Comparison of ENCODE assay signal across 8 cellular contexts in genomic region chr3:186570941-186571643, GRCh38. TPM values are rescaled to one million over a fixed set of nuclear protein-coding genes. Genes with fewer than 3 reads are reported as not detected.
DNase-seq lines count a peak whose midpoint lies in the region; ATAC-seq lines count a peak whose summit lies in the region.

No MANE protein-coding gene starts in this region.

- H3K27ac ChIP-seq in subcutaneous abdominal adipose tissue (ENCODE audit: low read depth, low read length) = peak overlapping the region; percentile 86

- peaks cover 9 to 18% (median 11%) of the 10 kb centered on the region in 5 donors for H3K36me3 ChIP-seq in subcutaneous abdominal adipose tissue (ENCODE audit: control insufficient read depth in 5 of 5, insufficient read depth in 5 of 5, low read length in 5 of 5)

- peak overlapping the region; percentile 82 to 97 (median 89) for H3K4me3 ChIP-seq in subcutaneous abdominal adipose tissue (ENCODE audit: low read depth in 1 of 5, low read length in 5 of 5)

- DNase-seq in T-helper 1 cell (no peak), immature natural killer cell (no peak), HCEC 1CT (no peak)
- no peak for DNase-seq in effector CD4-positive, alpha-beta T cell

- H3K4me1 ChIP-seq in subcutaneous abdominal adipose tissue (ENCODE audit: control insufficient read depth in 5 of 5, insufficient read depth in 5 of 5, low read length in 5 of 5) = peaks cover 7 to 33% (median 32%) of the 10 kb centered on the region in 5 donors

- peaks cover 51% of the 10 kb centered on the region for H3K4me1 Mint-ChIP-seq in T-helper 1 cell treated with Interleukin-12 subunit alpha and Interleukin-12 subunit beta and Interleukin-4 antibody, amounts not matched to agents 30 μg/mL and 1 μg/mL, for 36 hours (ENCODE audit: low read depth)
- peaks cover 59% of the 10 kb centered on the region for H3K4me1 Mint-ChIP-seq in activated naive CD8-positive, alpha-beta T cell (ENCODE audit: low read depth)
- peaks cover 65 to 83% of the 10 kb centered on the region in 2 donors for H3K4me1 Mint-ChIP-seq in immature natural killer cell

- no peak for ATAC-seq in GM21528 (IDR thresholded peaks at IDR 0.05; ENCODE audit: low FRiP score, unreplicated experiment)

- peak overlapping the region; percentile 63 to 99 (median 91) for H3K9ac ChIP-seq in subcutaneous abdominal adipose tissue (ENCODE audit: low read length in 5 of 5)

- peaks cover 29% of the 10 kb centered on the region for H3K36me3 Mint-ChIP-seq in T-helper 1 cell treated with Interleukin-12 subunit alpha and Interleukin-12 subunit beta and Interleukin-4 antibody, amounts not matched to agents 30 μg/mL and 1 μg/mL, for 36 hours (ENCODE audit: low read depth)
- peaks cover 6% of the 10 kb centered on the region for H3K36me3 Mint-ChIP-seq in activated naive CD8-positive, alpha-beta T cell
- H3K36me3 Mint-ChIP-seq in immature natural killer cell = peaks cover 12 to 26% (median 22%) of the 10 kb centered on the region in 3 donors

- no peaks in the 10 kb centered on the region for H3K9me3 ChIP-seq in subcutaneous abdominal adipose tissue (ENCODE audit: control insufficient read depth in 5 of 5, low read length in 5 of 5)

- peak overlapping the region; percentile 96 for H3K4me3 Mint-ChIP-seq in T-helper 1 cell treated with Interleukin-12 subunit alpha and Interleukin-12 subunit beta and Interleukin-4 antibody, amounts not matched to agents 30 μg/mL and 1 μg/mL, for 36 hours
- peak overlapping the region; percentile 98 for H3K4me3 Mint-ChIP-seq in activated naive CD8-positive, alpha-beta T cell
- peak overlapping the region; percentile 83 to 98 (median 94) for H3K4me3 Mint-ChIP-seq in immature natural killer cell

- H3K27me3 ChIP-seq in subcutaneous abdominal adipose tissue (ENCODE audit: control insufficient read depth in 5 of 5, insufficient read depth in 4 of 5, low read length in 5 of 5) = no peaks in the 10 kb centered on the region

- no peaks in the 10 kb centered on the region for H3K9me3 Mint-ChIP-seq in T-helper 1 cell treated with Interleukin-12 subunit alpha and Interleukin-12 subunit beta and Interleukin-4 antibody, amounts not matched to agents 30 μg/mL and 1 μg/mL, for 36 hours
- H3K9me3 Mint-ChIP-seq in activated naive CD8-positive, alpha-beta T cell (ENCODE audit: low read depth) = no peaks in the 10 kb centered on the region
- H3K9me3 Mint-ChIP-seq in immature natural killer cell = no peaks in the 10 kb centered on the region

- no peaks in the 10 kb centered on the region for H3K27me3 Mint-ChIP-seq in T-helper 1 cell treated with Interleukin-12 subunit alpha and Interleukin-12 subunit beta and Interleukin-4 antibody, amounts not matched to agents 30 μg/mL and 1 μg/mL, for 36 hours (ENCODE audit: low read depth)
- no peaks in the 10 kb centered on the region for H3K27me3 Mint-ChIP-seq in activated naive CD8-positive, alpha-beta T cell
- peaks cover 11 to 22% (median 16%) of the 10 kb centered on the region in 3 donors for H3K27me3 Mint-ChIP-seq in immature natural killer cell (ENCODE audit: low read depth in 3 of 3)

- H3K27ac Mint-ChIP-seq in T-helper 1 cell treated with Interleukin-12 subunit alpha and Interleukin-12 subunit beta and Interleukin-4 antibody, amounts not matched to agents 30 μg/mL and 1 μg/mL, for 36 hours = peak overlapping the region; percentile 99
- H3K27ac Mint-ChIP-seq in activated naive CD8-positive, alpha-beta T cell = peak overlapping the region; percentile 93
- H3K27ac Mint-ChIP-seq in immature natural killer cell = peak overlapping the region; percentile 87 to 98 (median 96)

RNA-seq across cellular contexts. Expression of gene DNAJB11, which starts 0.6 kb away (rescaled TPM):
- polyA plus RNA-seq in immature natural killer cell = 10 to 100 TPM; 61.3 to 89.6 (median 81.0) TPM

RNA-seq across cellular contexts. Expression of gene TBCCD1, which starts 4.0 kb away (rescaled TPM):
- polyA plus RNA-seq in immature natural killer cell = 10 to 100 TPM; 18.8 to 32.4 (median 21.6) TPM

RNA-seq across cellular contexts. Expression of gene CRYGS, which starts 26.9 kb away (rescaled TPM):
- polyA plus RNA-seq in immature natural killer cell = under 1 TPM in 1 of 3 donors, not detected in 2; 0.37 TPM

RNA-seq across cellular contexts. Expression of gene AHSG, which starts 41.8 kb away (rescaled TPM):
- polyA plus RNA-seq in immature natural killer cell = not detected
